1 cellular context compared by ENCODE assay signal in genomic region chr12:128823216-128823915, GRCh38.
A peak's percentile ranks its signal among the peaks of the same experiment; 100 is the strongest.
TF ChIP-seq lines count a peak whose summit lies in the region.

No MANE protein-coding gene starts in this region.

TF ChIP-seq in GM12878, 131 proteins besides CTCF, POLR2A, EP300 and RAD21 (continued from another document and continues in another):
- TF ChIP-seq, protein P1, sequence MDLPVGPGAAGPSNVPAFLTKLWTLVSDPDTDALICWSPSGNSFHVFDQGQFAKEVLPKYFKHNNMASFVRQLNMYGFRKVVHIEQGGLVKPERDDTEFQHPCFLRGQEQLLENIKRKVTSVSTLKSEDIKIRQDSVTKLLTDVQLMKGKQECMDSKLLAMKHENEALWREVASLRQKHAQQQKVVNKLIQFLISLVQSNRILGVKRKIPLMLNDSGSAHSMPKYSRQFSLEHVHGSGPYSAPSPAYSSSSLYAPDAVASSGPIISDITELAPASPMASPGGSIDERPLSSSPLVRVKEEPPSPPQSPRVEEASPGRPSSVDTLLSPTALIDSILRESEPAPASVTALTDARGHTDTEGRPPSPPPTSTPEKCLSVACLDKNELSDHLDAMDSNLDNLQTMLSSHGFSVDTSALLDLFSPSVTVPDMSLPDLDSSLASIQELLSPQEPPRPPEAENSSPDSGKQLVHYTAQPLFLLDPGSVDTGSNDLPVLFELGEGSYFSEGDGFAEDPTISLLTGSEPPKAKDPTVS (IDR thresholded peaks at IDR 0.05; ENCODE audit: low read depth, low read length), result no peak
- TF ChIP-seq, protein P2, sequence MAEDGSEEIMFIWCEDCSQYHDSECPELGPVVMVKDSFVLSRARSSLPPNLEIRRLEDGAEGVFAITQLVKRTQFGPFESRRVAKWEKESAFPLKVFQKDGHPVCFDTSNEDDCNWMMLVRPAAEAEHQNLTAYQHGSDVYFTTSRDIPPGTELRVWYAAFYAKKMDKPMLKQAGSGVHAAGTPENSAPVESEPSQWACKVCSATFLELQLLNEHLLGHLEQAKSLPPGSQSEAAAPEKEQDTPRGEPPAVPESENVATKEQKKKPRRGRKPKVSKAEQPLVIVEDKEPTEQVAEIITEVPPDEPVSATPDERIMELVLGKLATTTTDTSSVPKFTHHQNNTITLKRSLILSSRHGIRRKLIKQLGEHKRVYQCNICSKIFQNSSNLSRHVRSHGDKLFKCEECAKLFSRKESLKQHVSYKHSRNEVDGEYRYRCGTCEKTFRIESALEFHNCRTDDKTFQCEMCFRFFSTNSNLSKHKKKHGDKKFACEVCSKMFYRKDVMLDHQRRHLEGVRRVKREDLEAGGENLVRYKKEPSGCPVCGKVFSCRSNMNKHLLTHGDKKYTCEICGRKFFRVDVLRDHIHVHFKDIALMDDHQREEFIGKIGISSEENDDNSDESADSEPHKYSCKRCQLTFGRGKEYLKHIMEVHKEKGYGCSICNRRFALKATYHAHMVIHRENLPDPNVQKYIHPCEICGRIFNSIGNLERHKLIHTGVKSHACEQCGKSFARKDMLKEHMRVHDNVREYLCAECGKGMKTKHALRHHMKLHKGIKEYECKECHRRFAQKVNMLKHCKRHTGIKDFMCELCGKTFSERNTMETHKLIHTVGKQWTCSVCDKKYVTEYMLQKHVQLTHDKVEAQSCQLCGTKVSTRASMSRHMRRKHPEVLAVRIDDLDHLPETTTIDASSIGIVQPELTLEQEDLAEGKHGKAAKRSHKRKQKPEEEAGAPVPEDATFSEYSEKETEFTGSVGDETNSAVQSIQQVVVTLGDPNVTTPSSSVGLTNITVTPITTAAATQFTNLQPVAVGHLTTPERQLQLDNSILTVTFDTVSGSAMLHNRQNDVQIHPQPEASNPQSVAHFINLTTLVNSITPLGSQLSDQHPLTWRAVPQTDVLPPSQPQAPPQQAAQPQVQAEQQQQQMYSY (CRISPR knock-in tag; IDR thresholded peaks at IDR 0.05), result no peak
- TF ChIP-seq YBX1 (IDR thresholded peaks at IDR 0.05) (no peak), SRF (IDR thresholded peaks at IDR 0.05; ENCODE audit: low read depth in 2 of 2, low read length in 2 of 2) (no peak), CBX5 (IDR thresholded peaks at IDR 0.05; ENCODE audit: low read depth) (0 out of 2 replicates have a peak, but pooled peaks have one; percentile 18), CHD1 (IDR thresholded peaks at IDR 0.05; ENCODE audit: low read depth, low read length) (no peak; the same call in 1 of the 2 replicates), CBFB (IDR thresholded peaks at IDR 0.05; ENCODE audit: low read depth) (no peak), CEBPB (IDR thresholded peaks at IDR 0.05; ENCODE audit: borderline replicate concordance in 1 of 2, low read depth in 2 of 2, low read length in 2 of 2) (no peak), PBX3 (IDR thresholded peaks at IDR 0.05; ENCODE audit: insufficient replicate concordance, low read depth, low read length) (no peak), BHLHE40 (IDR thresholded peaks at IDR 0.05; ENCODE audit: borderline replicate concordance in 1 of 2, low read depth in 2 of 2, low read length in 1 of 2) (peak in 1 of 2 experiments; percentile 19; a peak in 2 of 4 replicates), CBX3 (IDR thresholded peaks at IDR 0.05; ENCODE audit: borderline replicate concordance, low read depth) (no peak), ATF7 (IDR thresholded peaks at IDR 0.05; ENCODE audit: low read depth) (no peak), CREM (IDR thresholded peaks at IDR 0.05; ENCODE audit: low read depth) (no peak), RUNX3 (IDR thresholded peaks at IDR 0.05; ENCODE audit: low read length) (no peak), SIN3A (IDR thresholded peaks at IDR 0.05; ENCODE audit: low read depth, low read length) (no peak), HCFC1 (IDR thresholded peaks at IDR 0.05; ENCODE audit: low read length) (no peak), PAX5 (IDR thresholded peaks at IDR 0.05; ENCODE audit: borderline replicate concordance, low read depth, low read length) (no peak), SIX5 (IDR thresholded peaks at IDR 0.05; ENCODE audit: low read depth, low read length, severe bottlenecking) (no peak), BCLAF1 (IDR thresholded peaks at IDR 0.05) (peak; percentile 43; the same call in 1 of the 2 replicates), RFX5 (IDR thresholded peaks at IDR 0.05; ENCODE audit: low read depth, low read length) (no peak), NR2F1 (conservative IDR thresholded peaks at IDR 0.05) (peak; percentile 35; the same call in 1 of the 2 replicates), LARP7 (IDR thresholded peaks at IDR 0.05) (peak; percentile 99), KAT2A (conservative IDR thresholded peaks at IDR 0.05; ENCODE audit: control insufficient read depth, low read depth, low read length) (no peak), SMARCA5 (IDR thresholded peaks at IDR 0.05) (peak; percentile 84), TARDBP (IDR thresholded peaks at IDR 0.05; ENCODE audit: borderline replicate concordance) (no peak), SREBF1 (IDR thresholded peaks at IDR 0.05; ENCODE audit: low read length) (no peak), RCOR1 (conservative IDR thresholded peaks at IDR 0.05; ENCODE audit: low read depth, low read length) (no peak), HDGF (IDR thresholded peaks at IDR 0.05) (no peak), HDAC2 (IDR thresholded peaks at IDR 0.05) (no peak), EZH2 (IDR thresholded peaks at IDR 0.05; ENCODE audit: borderline replicate concordance, control insufficient read depth, low read depth, low read length) (no peak), NBN (IDR thresholded peaks at IDR 0.05) (no peak), SP1 (IDR thresholded peaks at IDR 0.05; ENCODE audit: low read depth, low read length) (no peak), GATAD2B (conservative IDR thresholded peaks at IDR 0.05; ENCODE audit: low read depth) (peak; percentile 74; the same call in 1 of the 2 replicates), POLR2AphosphoS5 (IDR thresholded peaks at IDR 0.05; ENCODE audit: low read length) (peak; percentile 39), RB1 (IDR thresholded peaks at IDR 0.05; ENCODE audit: borderline replicate concordance) (peak; percentile 50; the same call in 1 of the 2 replicates), SMAD5 (IDR thresholded peaks at IDR 0.05; ENCODE audit: low read depth) (no peak), SUZ12 (IDR thresholded peaks at IDR 0.05; ENCODE audit: unreplicated experiment) (no peak), NR2C1 (IDR thresholded peaks at IDR 0.05) (no peak), MTA3 (IDR thresholded peaks at IDR 0.05; ENCODE audit: borderline replicate concordance, low read length) (no peak), ZSCAN29 (IDR thresholded peaks at IDR 0.05) (no peak), ZNF24 (IDR thresholded peaks at IDR 0.05) (no peak)
- TF ChIP-seq, protein P3, sequence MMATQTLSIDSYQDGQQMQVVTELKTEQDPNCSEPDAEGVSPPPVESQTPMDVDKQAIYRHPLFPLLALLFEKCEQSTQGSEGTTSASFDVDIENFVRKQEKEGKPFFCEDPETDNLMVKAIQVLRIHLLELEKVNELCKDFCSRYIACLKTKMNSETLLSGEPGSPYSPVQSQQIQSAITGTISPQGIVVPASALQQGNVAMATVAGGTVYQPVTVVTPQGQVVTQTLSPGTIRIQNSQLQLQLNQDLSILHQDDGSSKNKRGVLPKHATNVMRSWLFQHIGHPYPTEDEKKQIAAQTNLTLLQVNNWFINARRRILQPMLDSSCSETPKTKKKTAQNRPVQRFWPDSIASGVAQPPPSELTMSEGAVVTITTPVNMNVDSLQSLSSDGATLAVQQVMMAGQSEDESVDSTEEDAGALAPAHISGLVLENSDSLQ (IDR thresholded peaks at IDR 0.05), result no peak
- TF ChIP-seq, protein P4, sequence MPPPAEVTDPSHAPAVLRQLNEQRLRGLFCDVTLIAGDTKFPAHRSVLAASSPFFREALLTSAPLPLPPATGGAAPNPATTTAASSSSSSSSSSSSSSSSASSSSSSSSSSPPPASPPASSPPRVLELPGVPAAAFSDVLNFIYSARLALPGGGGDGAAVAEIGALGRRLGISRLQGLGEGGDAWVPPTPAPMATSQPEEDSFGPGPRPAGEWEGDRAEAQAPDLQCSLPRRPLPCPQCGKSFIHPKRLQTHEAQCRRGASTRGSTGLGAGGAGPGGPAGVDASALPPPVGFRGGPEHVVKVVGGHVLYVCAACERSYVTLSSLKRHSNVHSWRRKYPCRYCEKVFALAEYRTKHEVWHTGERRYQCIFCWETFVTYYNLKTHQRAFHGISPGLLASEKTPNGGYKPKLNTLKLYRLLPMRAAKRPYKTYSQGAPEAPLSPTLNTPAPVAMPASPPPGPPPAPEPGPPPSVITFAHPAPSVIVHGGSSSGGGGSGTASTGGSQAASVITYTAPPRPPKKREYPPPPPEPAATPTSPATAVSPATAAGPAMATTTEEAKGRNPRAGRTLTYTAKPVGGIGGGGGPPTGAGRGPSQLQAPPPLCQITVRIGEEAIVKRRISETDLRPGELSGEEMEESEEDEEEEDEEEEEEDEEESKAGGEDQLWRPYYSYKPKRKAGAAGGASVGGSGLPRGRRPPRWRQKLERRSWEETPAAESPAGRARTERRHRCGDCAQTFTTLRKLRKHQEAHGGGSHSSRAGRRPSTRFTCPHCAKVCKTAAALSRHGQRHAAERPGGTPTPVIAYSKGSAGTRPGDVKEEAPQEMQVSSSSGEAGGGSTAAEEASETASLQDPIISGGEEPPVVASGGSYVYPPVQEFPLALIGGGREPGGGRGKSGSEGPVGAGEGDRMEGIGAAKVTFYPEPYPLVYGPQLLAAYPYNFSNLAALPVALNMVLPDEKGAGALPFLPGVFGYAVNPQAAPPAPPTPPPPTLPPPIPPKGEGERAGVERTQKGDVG (CRISPR knock-in tag; IDR thresholded peaks at IDR 0.05), result no peak
- TF ChIP-seq, protein P5, sequence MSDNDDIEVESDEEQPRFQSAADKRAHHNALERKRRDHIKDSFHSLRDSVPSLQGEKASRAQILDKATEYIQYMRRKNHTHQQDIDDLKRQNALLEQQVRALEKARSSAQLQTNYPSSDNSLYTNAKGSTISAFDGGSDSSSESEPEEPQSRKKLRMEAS (IDR thresholded peaks at IDR 0.05; ENCODE audit: low read depth, low read length), result peak; percentile 47; the same call in 1 of the 2 replicates
- TF ChIP-seq, protein P6, sequence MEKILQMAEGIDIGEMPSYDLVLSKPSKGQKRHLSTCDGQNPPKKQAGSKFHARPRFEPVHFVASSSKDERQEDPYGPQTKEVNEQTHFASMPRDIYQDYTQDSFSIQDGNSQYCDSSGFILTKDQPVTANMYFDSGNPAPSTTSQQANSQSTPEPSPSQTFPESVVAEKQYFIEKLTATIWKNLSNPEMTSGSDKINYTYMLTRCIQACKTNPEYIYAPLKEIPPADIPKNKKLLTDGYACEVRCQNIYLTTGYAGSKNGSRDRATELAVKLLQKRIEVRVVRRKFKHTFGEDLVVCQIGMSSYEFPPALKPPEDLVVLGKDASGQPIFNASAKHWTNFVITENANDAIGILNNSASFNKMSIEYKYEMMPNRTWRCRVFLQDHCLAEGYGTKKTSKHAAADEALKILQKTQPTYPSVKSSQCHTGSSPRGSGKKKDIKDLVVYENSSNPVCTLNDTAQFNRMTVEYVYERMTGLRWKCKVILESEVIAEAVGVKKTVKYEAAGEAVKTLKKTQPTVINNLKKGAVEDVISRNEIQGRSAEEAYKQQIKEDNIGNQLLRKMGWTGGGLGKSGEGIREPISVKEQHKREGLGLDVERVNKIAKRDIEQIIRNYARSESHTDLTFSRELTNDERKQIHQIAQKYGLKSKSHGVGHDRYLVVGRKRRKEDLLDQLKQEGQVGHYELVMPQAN (conservative IDR thresholded peaks at IDR 0.05), result peak; percentile 64
- TF ChIP-seq, protein P7, sequence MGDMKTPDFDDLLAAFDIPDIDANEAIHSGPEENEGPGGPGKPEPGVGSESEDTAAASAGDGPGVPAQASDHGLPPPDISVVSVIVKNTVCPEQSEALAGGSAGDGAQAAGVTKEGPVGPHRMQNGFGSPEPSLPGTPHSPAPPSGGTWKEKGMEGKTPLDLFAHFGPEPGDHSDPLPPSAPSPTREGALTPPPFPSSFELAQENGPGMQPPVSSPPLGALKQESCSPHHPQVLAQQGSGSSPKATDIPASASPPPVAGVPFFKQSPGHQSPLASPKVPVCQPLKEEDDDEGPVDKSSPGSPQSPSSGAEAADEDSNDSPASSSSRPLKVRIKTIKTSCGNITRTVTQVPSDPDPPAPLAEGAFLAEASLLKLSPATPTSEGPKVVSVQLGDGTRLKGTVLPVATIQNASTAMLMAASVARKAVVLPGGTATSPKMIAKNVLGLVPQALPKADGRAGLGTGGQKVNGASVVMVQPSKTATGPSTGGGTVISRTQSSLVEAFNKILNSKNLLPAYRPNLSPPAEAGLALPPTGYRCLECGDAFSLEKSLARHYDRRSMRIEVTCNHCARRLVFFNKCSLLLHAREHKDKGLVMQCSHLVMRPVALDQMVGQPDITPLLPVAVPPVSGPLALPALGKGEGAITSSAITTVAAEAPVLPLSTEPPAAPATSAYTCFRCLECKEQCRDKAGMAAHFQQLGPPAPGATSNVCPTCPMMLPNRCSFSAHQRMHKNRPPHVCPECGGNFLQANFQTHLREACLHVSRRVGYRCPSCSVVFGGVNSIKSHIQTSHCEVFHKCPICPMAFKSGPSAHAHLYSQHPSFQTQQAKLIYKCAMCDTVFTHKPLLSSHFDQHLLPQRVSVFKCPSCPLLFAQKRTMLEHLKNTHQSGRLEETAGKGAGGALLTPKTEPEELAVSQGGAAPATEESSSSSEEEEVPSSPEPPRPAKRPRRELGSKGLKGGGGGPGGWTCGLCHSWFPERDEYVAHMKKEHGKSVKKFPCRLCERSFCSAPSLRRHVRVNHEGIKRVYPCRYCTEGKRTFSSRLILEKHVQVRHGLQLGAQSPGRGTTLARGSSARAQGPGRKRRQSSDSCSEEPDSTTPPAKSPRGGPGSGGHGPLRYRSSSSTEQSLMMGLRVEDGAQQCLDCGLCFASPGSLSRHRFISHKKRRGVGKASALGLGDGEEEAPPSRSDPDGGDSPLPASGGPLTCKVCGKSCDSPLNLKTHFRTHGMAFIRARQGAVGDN (IDR thresholded peaks at IDR 0.05), result peak; percentile 66
